8 cellular contexts compared by ENCODE assay signal in the genomic region with DNA sequence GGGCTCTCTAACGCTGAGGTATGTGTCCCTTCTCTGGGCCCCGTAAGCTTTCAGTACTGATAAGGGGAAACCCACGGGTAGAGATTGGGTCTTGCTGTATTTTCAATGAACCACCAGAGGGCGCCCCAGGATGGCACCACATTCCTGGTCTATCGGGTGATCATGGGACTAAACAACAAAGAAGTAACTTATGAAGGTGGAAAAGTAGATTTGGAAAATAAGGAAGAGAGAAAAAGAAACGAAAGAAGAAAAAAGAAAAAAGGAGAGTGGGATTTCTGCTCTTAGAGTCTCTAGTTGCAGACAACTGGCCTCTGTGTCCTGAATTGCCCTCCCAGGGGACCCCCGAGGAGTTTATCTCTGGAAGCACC.
DNase-seq lines count a peak whose midpoint lies in the region; ATAC-seq, FAIRE-seq and TF ChIP-seq lines count a peak whose summit lies in the region.

No MANE protein-coding gene starts in this region.

- no peaks in the 10 kb centered on the region for H3F3A ChIP-seq in OCI-LY1 (ENCODE audit: insufficient read depth, low read length)

- no peak for FAIRE-seq in HTR-8/SVneo (lab: Jason Lieb, UNC)

- H2AFZ ChIP-seq in OCI-LY1 (ENCODE audit: low read length), result no peak overlapping the region

- POLR2A ChIA-PET in naive thymus-derived CD8-positive, alpha-beta T cell (lab: Charles Lee), result interaction anchor here (1.1 kb wide), 1 partner anchor 10 kb away, joined by 3 read pairs; no protein-coding TSS in a partner anchor

- H3K79me2 ChIP-seq in OCI-LY1 (ENCODE audit: insufficient read depth, low read length), result no peaks in the 10 kb centered on the region

- DNase-seq in DMS53 treated with DMSO at 0.1 percent for 48 hours (lab: John Stamatoyannopoulos, UW; ENCODE audit: unreplicated experiment), result peak; percentile 78
- DNase-seq in HTR-8/SVneo (ENCODE audit: insufficient read length, low spot score), result peak; percentile 71
- peak; percentile 82 for DNase-seq in activated T-cell treated with anti-CD3 and anti-CD28 coated beads for 24 hours (ENCODE audit: low read depth)
- no peak for DNase-seq in esophagus muscularis mucosa (ENCODE audit: extremely low spot score)
- DNase-seq in naive thymus-derived CD8-positive, alpha-beta T cell, result peak; percentile 62 to 81 (median 75)
- peak; percentile 50 to 77 (median 61) for DNase-seq in stimulated activated naive CD4-positive, alpha-beta T cell (lab: John Stamatoyannopoulos, UW)

- H3K4me3 ChIP-seq in OCI-LY1 (ENCODE audit: low read depth, low read length, poor library complexity, severe bottlenecking) (no peak overlapping the region), esophagus muscularis mucosa (no peak overlapping the region)

- H3K9me3 Mint-ChIP-seq in naive thymus-derived CD8-positive, alpha-beta T cell, result no peaks in the 10 kb centered on the region

- 8% methylated on average over 7 of the region's 7 CpGs for WGBS in esophagus muscularis mucosa

- intact Hi-C loops in esophagus muscularis mucosa (cut with DNase I), result loop anchor here (1.0 to 10.0 kb wide), 4 partner anchors 77 to 633 kb away; partner anchors contain the start of gene ATXN1

- H4K20me1 ChIP-seq in OCI-LY1 (ENCODE audit: insufficient read depth, low read length), result no peaks in the 10 kb centered on the region

- peak overlapping the region; percentile 10; the same call in 1 of the 2 replicates for H3K4me2 ChIP-seq in OCI-LY1 (ENCODE audit: low read length)

- TF ChIP-seq POLR2A in esophagus muscularis mucosa (IDR thresholded peaks at IDR 0.05; ENCODE audit: low read depth), result no peak

- H3K9me3 ChIP-seq in OCI-LY1 (ENCODE audit: low read length) (no peaks in the 10 kb centered on the region), esophagus muscularis mucosa (no peaks in the 10 kb centered on the region)

- no peak overlapping the region for H3K4me3 Mint-ChIP-seq in naive thymus-derived CD8-positive, alpha-beta T cell

- peak; percentile 89 for ATAC-seq in GM21447 (IDR thresholded peaks at IDR 0.05; ENCODE audit: unreplicated experiment)
- ATAC-seq in naive thymus-derived CD8-positive, alpha-beta T cell, result peak; percentile 95 to 96

- TF ChIP-seq CTCF in OCI-LY1 (IDR thresholded peaks at IDR 0.05; ENCODE audit: low read length), result peak; percentile 93
- peak; percentile 90 to 95 (median 91) for TF ChIP-seq CTCF in esophagus muscularis mucosa (IDR thresholded peaks at IDR 0.05)

- H3K4me1 ChIP-seq in OCI-LY1 (ENCODE audit: insufficient read depth, low read length, severe bottlenecking) (peaks cover 7% of the 10 kb centered on the region), esophagus muscularis mucosa (peaks cover 41 to 50% (median 50%) of the 10 kb centered on the region in 4 donors)

- no peak overlapping the region for H3K27ac Mint-ChIP-seq in naive thymus-derived CD8-positive, alpha-beta T cell

- H3K27ac ChIP-seq in OCI-LY1 (ENCODE audit: low read depth, low read length, poor library complexity, severe bottlenecking), result no peak overlapping the region
- no peak overlapping the region for H3K27ac ChIP-seq in esophagus muscularis mucosa (replicated peaks in 1 of 4)

- H3K36me3 ChIP-seq in OCI-LY1 (ENCODE audit: insufficient read depth, low read length) (no peaks in the 10 kb centered on the region), esophagus muscularis mucosa (peaks cover 5 to 12% (median 9%) of the 10 kb centered on the region in 4 donors)

- no peak overlapping the region for H3K9ac ChIP-seq in OCI-LY1 (ENCODE audit: low read length)

- peaks cover 0 to 2% (median under 1%) of the 10 kb centered on the region in 4 donors for H3K4me1 Mint-ChIP-seq in naive thymus-derived CD8-positive, alpha-beta T cell

- H3K9me2 ChIP-seq in OCI-LY1 (ENCODE audit: low read depth, low read length), result no peaks in the 10 kb centered on the region

- TF ChIP-seq EP300 in esophagus muscularis mucosa (IDR thresholded peaks at IDR 0.05), result no peak

- H3K27me3 ChIP-seq in OCI-LY1 (ENCODE audit: insufficient read depth, low read length) (no peaks in the 10 kb centered on the region), esophagus muscularis mucosa (no peaks in the 10 kb centered on the region)

- peaks cover 0 to 3% (median 2%) of the 10 kb centered on the region in 3 donors for H3K36me3 Mint-ChIP-seq in naive thymus-derived CD8-positive, alpha-beta T cell

- no peaks in the 10 kb centered on the region for H3K27me3 Mint-ChIP-seq in naive thymus-derived CD8-positive, alpha-beta T cell
